12 cellular contexts compared by ENCODE assay signal in genomic region chr1:204319462-204319861, GRCh38. TPM values are rescaled to one million over a fixed set of nuclear protein-coding genes. Genes with fewer than 3 reads are reported as not detected.
A peak's percentile ranks its signal among the peaks of the same experiment; 100 is the strongest.
DNase-seq lines count a peak whose midpoint lies in the region; ATAC-seq and TF ChIP-seq lines count a peak whose summit lies in the region.
"Had no signal": no experiment of that assay in that cellular context is flagged by ENCODE, and none has a peak within 500 bp of the region (broad histone marks: within the 10 kb centered on the region; RNA-seq: fewer than 3 reads in every experiment).

No MANE protein-coding gene starts in this region.

- H3K4me1 ChIP-seq in SJSA1 (replicated peaks) (peaks cover 53% of the 10 kb centered on the region), sigmoid colon (peaks cover 0 to 24% (median 15%) of the 10 kb centered on the region in 4 donors)
- H3K4me1 ChIP-seq: body of pancreas, psoas muscle had no signal

- H3K36me3 ChIP-seq in SJSA1 (no peaks in the 10 kb centered on the region), sigmoid colon (no peaks in the 10 kb centered on the region)

- DNase-seq in GM04503 (ENCODE audit: low read depth), result peak; percentile 79
- DNase-seq in SJSA1 (ENCODE audit: low read depth in 1 of 2, low spot score in 2 of 2), result peak; percentile 95 to 96
- peak; percentile 90 for DNase-seq in fibroblast of mammary gland (ENCODE audit: low read depth)
- DNase-seq in sigmoid colon, result no peak
- DNase-seq in NCI-H146 (lab: John Stamatoyannopoulos, UW), result no peak
- DNase-seq: body of pancreas, OCI-M1, psoas muscle had no signal

- no peaks in the 10 kb centered on the region for H3K9me3 ChIP-seq in SJSA1 (replicated peaks)
- H3K9me3 ChIP-seq in sigmoid colon, result no peaks in the 10 kb centered on the region
- H3K9me3 ChIP-seq: body of pancreas, psoas muscle had no signal

- 56 to 76% methylated on average over 6 of the region's 6 CpGs for WGBS in sigmoid colon, 2 donors

- H3K27me3 ChIP-seq in SJSA1 (replicated peaks) (no peaks in the 10 kb centered on the region), sigmoid colon (no peaks in the 10 kb centered on the region)
- H3K27me3 ChIP-seq: body of pancreas had no signal

- TF ChIP-seq EP300 in sigmoid colon (IDR thresholded peaks at IDR 0.05), result no peak

- H3K4me3 ChIP-seq in SJSA1 (no peak overlapping the region), fibroblast of mammary gland (ENCODE audit: control insufficient read depth, low read depth, low read length) (no peak overlapping the region), sigmoid colon (no peak overlapping the region)
- H3K4me3 ChIP-seq: body of pancreas, psoas muscle had no signal

- ATAC-seq in HG03280 (IDR thresholded peaks at IDR 0.05; ENCODE audit: unreplicated experiment) (no peak), HG03457 (IDR thresholded peaks at IDR 0.05; ENCODE audit: unreplicated experiment) (no peak), HG03571 (IDR thresholded peaks at IDR 0.05; ENCODE audit: unreplicated experiment) (no peak)
- ATAC-seq: body of pancreas, psoas muscle had no signal

- TF ChIP-seq CTCF in fibroblast of mammary gland (conservative IDR thresholded peaks at IDR 0.05; ENCODE audit: control insufficient read depth, insufficient read depth, low read depth, low read length), result no peak
- TF ChIP-seq CTCF in sigmoid colon (IDR thresholded peaks at IDR 0.05), result no peak

- TF ChIP-seq POLR2A in sigmoid colon (IDR thresholded peaks at IDR 0.05), result no peak

- intact Hi-C loops in sigmoid colon (cut with DNase I), result no loop called here

- H3K27ac ChIP-seq in SJSA1, result peak overlapping the region; percentile 95
- H3K27ac ChIP-seq in sigmoid colon, result peak overlapping the region in 3 of 4 donors; percentile 3 to 17 (median 10)
- H3K27ac ChIP-seq: body of pancreas, psoas muscle had no signal

RNA-seq across cellular contexts. Expression of gene PLEKHA6, which starts 40.3 kb away (rescaled TPM):
- 0.16 and 0.76 TPM in 2 replicates for total RNA-seq in SJSA1 (2014; rRNA removed; shearing (Covaris generic))
- 10 to 100 TPM in 1 of 4 donors, 1 to 10 TPM in 3; 5.6 to 15.0 (median 8.5) TPM for total RNA-seq in sigmoid colon
- polyA plus RNA-seq in sigmoid colon, result 10 to 100 TPM; 22.2 to 58.7 (median 40.5) TPM
- total RNA-seq: G401 had no signal

Comparison
In these comparisons a context has a peak if more than half of its experiments do, and no peak if none do; other contexts are left out.
1. DNase-seq: peak in GM04503 (single experiment), SJSA1 (2 of 2) and fibroblast of mammary gland (single experiment); none in sigmoid colon (single experiment) and NCI-H146 (single experiment).